In the genomic region with DNA sequence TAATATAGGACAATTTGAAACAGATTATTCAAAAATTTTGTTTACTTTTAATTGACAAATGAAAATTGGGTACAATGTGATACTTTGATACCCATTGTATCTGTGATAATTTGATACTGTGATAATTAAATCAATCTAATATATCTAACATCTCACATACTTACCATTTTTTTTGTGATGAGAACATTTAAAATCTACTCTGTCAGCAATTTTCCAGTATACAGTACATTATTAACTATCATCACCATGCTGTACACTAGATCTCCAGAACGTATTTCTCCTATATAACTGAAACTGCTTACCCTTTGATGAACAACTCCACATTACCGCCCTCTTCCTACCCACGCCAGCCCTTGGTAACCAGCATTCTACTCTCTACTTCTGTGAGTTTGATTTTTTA, we compare ENCODE assay signal across 7 cellular contexts.
"Had no signal": no experiment of that assay in that cellular context is flagged by ENCODE, and none has a peak within 500 bp of the region (broad histone marks: within the 10 kb centered on the region; RNA-seq: fewer than 3 reads in every experiment).

No MANE protein-coding gene starts in this region.

- H3K9ac ChIP-seq: GM23248 had no signal

- FAIRE-seq: H54 had no signal

- H2AFZ ChIP-seq: GM23248 had no signal

- H3K27ac ChIP-seq: GM23248, HL-60 had no signal

- H3K4me3 ChIP-seq: GM23248 had no signal

- DNase-seq: GM23248, GOT3, H9, HCEC 1CT, KG1 had no signal
